In genomic region chr1:184673305-184673704, GRCh38 we compare ENCODE assay signal across 22 cellular contexts.
"Had no signal": no experiment of that assay in that cellular context is flagged by ENCODE, and none has a peak within 500 bp of the region (broad histone marks: within the 10 kb centered on the region; RNA-seq: fewer than 3 reads in every experiment).

No MANE protein-coding gene starts in this region.

- H3K4me3 ChIP-seq: K562, SJSA1, SK-N-MC had no signal

- H3K36me3 Mint-ChIP-seq: IgD-negative memory B cell had no signal

- H3K9me3 ChIP-seq: SJSA1 had no signal

- H3K36me3 ChIP-seq: SJSA1 had no signal

- H3K27ac ChIP-seq: KMS-11, SJSA1, SK-N-MC had no signal

- FAIRE-seq: K562, RCC 7860 had no signal

- H3K4me3 Mint-ChIP-seq: IgD-negative memory B cell had no signal

- H3K4me1 Mint-ChIP-seq: IgD-negative memory B cell had no signal

- H3K9ac ChIP-seq: KMS-11 had no signal

- ATAC-seq: K562 had no signal

- H3K4me1 ChIP-seq: SJSA1 had no signal

- DNase-seq: Kasumi-1, MV-4-11, NCI-H1048, NCI-H1105, NCI-H1417, NCI-H1436 treated with DMSO at 0.1 percent for 48 hours, NCI-H1694, NCI-H187 treated with DMSO at 0.1 percent for 48 hours, NCI-H2029 treated with DMSO at 0.1 percent for 48 hours, NCI-H2171 treated with DMSO at 0.1 percent for 48 hours, NCI-H345, NCI-H526 treated with DMSO at 0.1 percent for 48 hours, NCI-H774, Right ventricle myocardium superior, RPMI8226, SIG-M5 had no signal

- H3K27ac Mint-ChIP-seq: IgD-negative memory B cell had no signal
